Comparison of ENCODE assay signal across 34 cellular contexts in the genomic region with DNA sequence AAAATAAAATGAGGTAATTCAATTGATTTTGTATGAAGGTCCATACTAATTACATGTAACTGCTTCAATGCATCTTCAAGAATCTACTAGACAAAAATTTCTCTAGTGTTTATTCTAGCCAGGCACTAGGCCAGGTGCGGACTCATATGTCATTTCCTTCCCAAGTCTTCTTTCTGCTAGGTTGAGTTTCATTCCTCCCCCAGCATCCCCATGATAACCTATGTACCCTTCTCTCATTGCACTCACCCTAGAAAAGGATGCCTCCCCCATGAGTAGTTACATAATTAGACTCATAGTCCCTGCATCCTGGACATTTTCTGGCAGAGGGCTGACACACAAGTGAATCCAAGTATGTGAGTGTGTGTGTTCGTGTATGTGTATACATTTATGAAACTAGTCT.
"Had no signal": no experiment of that assay in that cellular context is flagged by ENCODE, and none has a peak within 500 bp of the region (broad histone marks: within the 10 kb centered on the region; RNA-seq: fewer than 3 reads in every experiment).

No MANE protein-coding gene starts in this region.

- H3K4me1 Mint-ChIP-seq: activated CD4-positive, alpha-beta memory T cell treated with anti-CD3 and anti-CD28 coated beads, Interleukin-2, amount 10 ng/mL, durations not matched to agents 7 days and 5 days; activated CD4-positive, alpha-beta T cell treated with anti-CD3 and anti-CD28 coated beads, Interleukin-2, amount 10 ng/mL, durations not matched to agents 7 days and 5 days; activated T-helper 17 cell treated with anti-CD3 and anti-CD28 coated beads, Interleukin-2, amount 50 U/mL, for 72 hours; endodermal cell; immature natural killer cell; naive thymus-derived CD8-positive, alpha-beta T cell; neural crest cell; stimulated activated effector memory CD8-positive, alpha-beta T cell treated with anti-CD3 and anti-CD28 coated beads, Interleukin-12 subunit alpha, Interleukin-12 subunit beta, amount 100 ng/mL, for 72 hours had no signal

- H3K4me3 Mint-ChIP-seq: activated CD4-positive, alpha-beta memory T cell treated with anti-CD3 and anti-CD28 coated beads, Interleukin-2, amount 10 ng/mL, durations not matched to agents 7 days and 5 days; activated CD4-positive, alpha-beta T cell treated with anti-CD3 and anti-CD28 coated beads, Interleukin-2, amount 10 ng/mL, durations not matched to agents 7 days and 5 days; activated T-cell treated with anti-CD3 and anti-CD28 coated beads, Interleukin-2, amount 50 U/mL, for 4 hours; activated T-helper 17 cell treated with anti-CD3 and anti-CD28 coated beads, Interleukin-2, amount 50 U/mL, for 72 hours; dendritic cell treated with granulocyte-macrophage colony-stimulating factor and Interleukin-4, amounts not matched to agents 40 ng/mL and 50 ng/mL, for 4 days; endodermal cell; immature natural killer cell; naive thymus-derived CD8-positive, alpha-beta T cell; neural crest cell; stimulated activated effector memory CD8-positive, alpha-beta T cell treated with anti-CD3 and anti-CD28 coated beads, Interleukin-12 subunit alpha, Interleukin-12 subunit beta, amount 100 ng/mL, for 72 hours; stimulated activated naive CD8-positive, alpha-beta T cell treated with anti-CD3 and anti-CD28 coated beads, Interleukin-15, Interleukin-2, amounts not matched to agents 100 ng/mL and 50 ng/mL, for 24 hours; type B pancreatic cell had no signal

- DNase-seq: activated CD4-positive, alpha-beta memory T cell treated with anti-CD3 and anti-CD28 coated beads, Interleukin-2, amount 10 ng/mL, durations not matched to agents 7 days and 5 days; activated CD4-positive, alpha-beta T cell treated with anti-CD3 and anti-CD28 coated beads, Interleukin-2, amount 10 ng/mL, durations not matched to agents 7 days and 5 days; activated CD4-positive, CD25-positive, alpha-beta regulatory T cell treated with anti-CD3 and anti-CD28 coated beads, Interleukin-2, amount 50 U/mL, for 72 hours; activated CD8-positive, alpha-beta memory T cell treated with anti-CD3 and anti-CD28 coated beads, Interleukin-2, amount 50 U/mL, for 48 hours; activated gamma-delta T cell treated with Interleukin-2 at 50 U/mL for 16 hours; activated naive CD4-positive, alpha-beta T cell treated with anti-CD3 and anti-CD28 coated beads, Interleukin-2, amount 50 U/mL, for 16 hours; activated T-cell treated with anti-CD3 and anti-CD28 coated beads, Interleukin-2, amount 50 U/mL, for 4 hours; amygdala; central memory CD4-positive, alpha-beta T cell; endodermal cell; foreskin keratinocyte; heart left ventricle; hypothalamus; immature natural killer cell; kidney glomerular epithelial cell; left lung; lower lobe of right lung; mesenchymal stem cell; naive thymus-derived CD8-positive, alpha-beta T cell; nucleus accumbens; pancreas; retina; stimulated activated CD4-positive, alpha-beta T cell treated with anti-CD3 and anti-CD28 coated beads, Interleukin-4, amount 100 ng/mL, for 24 hours; substantia nigra; uterus; WERI-Rb-1 had no signal

- ATAC-seq: activated T-cell treated with anti-CD3 and anti-CD28 coated beads, Interleukin-2, amount 50 U/mL, for 4 hours; activated T-helper 17 cell treated with anti-CD3 and anti-CD28 coated beads, Interleukin-2, amount 50 U/mL, for 72 hours; esophagus mucosa; foreskin keratinocyte; heart left ventricle; left lung; lower lobe of right lung; naive thymus-derived CD8-positive, alpha-beta T cell; pancreas; sciatic nerve; stimulated activated effector memory CD8-positive, alpha-beta T cell treated with anti-CD3 and anti-CD28 coated beads, Interleukin-12 subunit alpha, Interleukin-12 subunit beta, amount 100 ng/mL, for 72 hours had no signal

- H3K9me3 Mint-ChIP-seq: activated CD4-positive, alpha-beta T cell treated with anti-CD3 and anti-CD28 coated beads, Interleukin-2, amount 10 ng/mL, durations not matched to agents 7 days and 5 days; dendritic cell treated with granulocyte-macrophage colony-stimulating factor and Interleukin-4, amounts not matched to agents 40 ng/mL and 50 ng/mL, for 4 days; endodermal cell; neural crest cell; type B pancreatic cell had no signal

- H3K36me3 Mint-ChIP-seq: immature natural killer cell; naive thymus-derived CD8-positive, alpha-beta T cell; stimulated activated effector memory CD8-positive, alpha-beta T cell treated with anti-CD3 and anti-CD28 coated beads, Interleukin-12 subunit alpha, Interleukin-12 subunit beta, amount 100 ng/mL, for 72 hours; type B pancreatic cell had no signal

- H3K27me3 Mint-ChIP-seq: activated CD4-positive, alpha-beta memory T cell treated with anti-CD3 and anti-CD28 coated beads, Interleukin-2, amount 10 ng/mL, durations not matched to agents 7 days and 5 days; activated CD4-positive, alpha-beta T cell treated with anti-CD3 and anti-CD28 coated beads, Interleukin-2, amount 10 ng/mL, durations not matched to agents 7 days and 5 days; activated T-helper 17 cell treated with anti-CD3 and anti-CD28 coated beads, Interleukin-2, amount 50 U/mL, for 72 hours; dendritic cell treated with granulocyte-macrophage colony-stimulating factor and Interleukin-4, amounts not matched to agents 40 ng/mL and 50 ng/mL, for 4 days; naive thymus-derived CD8-positive, alpha-beta T cell; stimulated activated naive CD8-positive, alpha-beta T cell treated with anti-CD3 and anti-CD28 coated beads, Interleukin-15, Interleukin-2, amounts not matched to agents 100 ng/mL and 50 ng/mL, for 24 hours; type B pancreatic cell had no signal

- H3K27ac Mint-ChIP-seq: activated CD4-positive, alpha-beta memory T cell treated with anti-CD3 and anti-CD28 coated beads, Interleukin-2, amount 10 ng/mL, durations not matched to agents 7 days and 5 days; activated CD4-positive, alpha-beta T cell treated with anti-CD3 and anti-CD28 coated beads, Interleukin-2, amount 10 ng/mL, durations not matched to agents 7 days and 5 days; activated T-helper 17 cell treated with anti-CD3 and anti-CD28 coated beads, Interleukin-2, amount 50 U/mL, for 72 hours; dendritic cell treated with granulocyte-macrophage colony-stimulating factor and Interleukin-4, amounts not matched to agents 40 ng/mL and 50 ng/mL, for 4 days; endodermal cell; immature natural killer cell; naive thymus-derived CD8-positive, alpha-beta T cell; stimulated activated effector memory CD8-positive, alpha-beta T cell treated with anti-CD3 and anti-CD28 coated beads, Interleukin-12 subunit alpha, Interleukin-12 subunit beta, amount 100 ng/mL, for 72 hours; stimulated activated naive CD8-positive, alpha-beta T cell treated with anti-CD3 and anti-CD28 coated beads, Interleukin-15, Interleukin-2, amounts not matched to agents 100 ng/mL and 50 ng/mL, for 24 hours; type B pancreatic cell had no signal
